ENCODE assay signal across 12 cellular contexts in genomic region chr2:68824831-68825230, GRCh38. TPM values are rescaled to one million over a fixed set of nuclear protein-coding genes. Genes with fewer than 3 reads are reported as not detected.
DNase-seq lines count a peak whose midpoint lies in the region; TF ChIP-seq lines count a peak whose summit lies in the region.
"Had no signal": no experiment of that assay in that cellular context is flagged by ENCODE, and none has a peak within 500 bp of the region (broad histone marks: within the 10 kb centered on the region; RNA-seq: fewer than 3 reads in every experiment).

No MANE protein-coding gene starts in this region.

- BruUV-seq in Caco-2 (replicated peaks; lab: Mats Ljungman, UMichigan), result no TSS peak

- peaks cover 94% of the 10 kb centered on the region for H3K79me2 ChIP-seq in OCI-LY3 (ENCODE audit: low read length)

- POLR2A ChIA-PET in activated CD4-positive, alpha-beta memory T cell treated with anti-CD3 and anti-CD28 coated beads for 36 hours (lab: Charles Lee), result no interaction called here
- POLR2A ChIA-PET in activated CD4-positive, alpha-beta memory T cell treated with anti-CD3 and anti-CD28 coated beads, Interleukin-2, amount 10 ng/mL, durations not matched to agents 7 days and 5 days (lab: Charles Lee), result interaction anchor here (1.4 kb wide), 1 partner anchor 59 kb away, joined by 3 read pairs; no protein-coding TSS in a partner anchor
- POLR2A ChIA-PET in Caco-2 (lab: Charles Lee), result no interaction called here

- H3K36me3 Mint-ChIP-seq in activated CD4-positive, alpha-beta memory T cell treated with anti-CD3 and anti-CD28 coated beads for 36 hours, result peaks cover 43% of the 10 kb centered on the region
- H3K36me3 Mint-ChIP-seq in activated CD4-positive, alpha-beta memory T cell treated with anti-CD3 and anti-CD28 coated beads, Interleukin-2, amount 10 ng/mL, durations not matched to agents 7 days and 5 days (ENCODE audit: low read depth), result peaks cover 85% of the 10 kb centered on the region
- no peaks in the 10 kb centered on the region for H3K36me3 Mint-ChIP-seq in Caco-2 (ENCODE audit: insufficient read depth, unreplicated experiment)

- H3K27me3 Mint-ChIP-seq in activated CD4-positive, alpha-beta memory T cell treated with anti-CD3 and anti-CD28 coated beads for 36 hours, result no peaks in the 10 kb centered on the region
- no peaks in the 10 kb centered on the region for H3K27me3 Mint-ChIP-seq in activated CD4-positive, alpha-beta memory T cell treated with anti-CD3 and anti-CD28 coated beads, Interleukin-2, amount 10 ng/mL, durations not matched to agents 7 days and 5 days
- peaks cover 4% of the 10 kb centered on the region for H3K27me3 Mint-ChIP-seq in Caco-2 (ENCODE audit: insufficient read depth, unreplicated experiment)

- H3K27me3 ChIP-seq in OCI-LY3 (ENCODE audit: low read depth, low read length) (no peaks in the 10 kb centered on the region), spleen (replicated peaks in 1 of 7) (no peaks in the 10 kb centered on the region), Caco-2 (replicated peaks; ENCODE audit: control insufficient read depth, insufficient read depth, low read length) (no peaks in the 10 kb centered on the region)

- H3K4me1 Mint-ChIP-seq in activated CD4-positive, alpha-beta memory T cell treated with anti-CD3 and anti-CD28 coated beads for 36 hours (ENCODE audit: low read depth), result peaks cover 31% of the 10 kb centered on the region
- peaks cover 33% of the 10 kb centered on the region for H3K4me1 Mint-ChIP-seq in activated CD4-positive, alpha-beta memory T cell treated with anti-CD3 and anti-CD28 coated beads, Interleukin-2, amount 10 ng/mL, durations not matched to agents 7 days and 5 days
- H3K4me1 Mint-ChIP-seq in Caco-2 (ENCODE audit: low read depth, unreplicated experiment), result peaks cover 10% of the 10 kb centered on the region

- intact Hi-C loops in activated CD4-positive, alpha-beta memory T cell treated with anti-CD3 and anti-CD28 coated beads for 36 hours (cut with micrococcal nuclease), result no loop called here
- intact Hi-C loops in spleen (cut with DNase I; ENCODE audit: low total_unique reads), result loop anchor here (10.0 kb wide), 1 partner anchor 50 kb away; no protein-coding TSS in a partner anchor
- intact Hi-C loops in Caco-2 (cut with micrococcal nuclease; ENCODE audit: unreplicated experiment), result no loop called here

- no peaks in the 10 kb centered on the region for H3K9me3 Mint-ChIP-seq in activated CD4-positive, alpha-beta memory T cell treated with anti-CD3 and anti-CD28 coated beads for 36 hours
- no peaks in the 10 kb centered on the region for H3K9me3 Mint-ChIP-seq in activated CD4-positive, alpha-beta memory T cell treated with anti-CD3 and anti-CD28 coated beads, Interleukin-2, amount 10 ng/mL, durations not matched to agents 7 days and 5 days
- H3K9me3 Mint-ChIP-seq in Caco-2 (ENCODE audit: unreplicated experiment), result no peaks in the 10 kb centered on the region

- H3K4me2 ChIP-seq in OCI-LY3 (ENCODE audit: low read length), result no peak overlapping the region

- CTCF ChIA-PET in activated CD4-positive, alpha-beta memory T cell treated with anti-CD3 and anti-CD28 coated beads for 36 hours (lab: Charles Lee), result no interaction called here
- CTCF ChIA-PET in activated CD4-positive, alpha-beta memory T cell treated with anti-CD3 and anti-CD28 coated beads, Interleukin-2, amount 10 ng/mL, durations not matched to agents 7 days and 5 days (lab: Charles Lee), result interaction anchor here (0.7 kb wide), 1 partner anchor 80 kb away, joined by 3 read pairs; no protein-coding TSS in a partner anchor
- CTCF ChIA-PET in Caco-2 (lab: Charles Lee), result no interaction called here

- H3K4me3 Mint-ChIP-seq in activated CD4-positive, alpha-beta memory T cell treated with anti-CD3 and anti-CD28 coated beads for 36 hours, result no peak overlapping the region
- no peak overlapping the region for H3K4me3 Mint-ChIP-seq in activated CD4-positive, alpha-beta memory T cell treated with anti-CD3 and anti-CD28 coated beads, Interleukin-2, amount 10 ng/mL, durations not matched to agents 7 days and 5 days
- H3K4me3 Mint-ChIP-seq in Caco-2 (ENCODE audit: unreplicated experiment), result no peak overlapping the region

- no peak overlapping the region for H3K4me3 ChIP-seq in OCI-LY3 (ENCODE audit: low read length)
- no peak overlapping the region for H3K4me3 ChIP-seq in spleen
- H3K4me3 ChIP-seq in Caco-2 (ENCODE audit: low read depth, low read length), result no peak overlapping the region
- H3K4me3 ChIP-seq: K562 had no signal

- 74 to 89% (median 82%) methylated on average over 2 of the region's 2 CpGs for WGBS in spleen, 5 donors

- H3K27ac ChIP-seq in OCI-LY3 (ENCODE audit: low read length), result peak overlapping the region; percentile 17; the same call in 1 of the 2 replicates
- H3K27ac ChIP-seq in spleen, result peak overlapping the region in 5 of 8 donors; percentile 5 to 92 (median 49)

- H3K9me3 ChIP-seq in OCI-LY3 (ENCODE audit: insufficient read depth, low read length) (no peaks in the 10 kb centered on the region), spleen (no peaks in the 10 kb centered on the region), Caco-2 (no peaks in the 10 kb centered on the region)

- peaks cover 79% of the 10 kb centered on the region for H4K20me1 ChIP-seq in OCI-LY3 (ENCODE audit: insufficient read depth, low read length)

- H3K27ac Mint-ChIP-seq in activated CD4-positive, alpha-beta memory T cell treated with anti-CD3 and anti-CD28 coated beads for 36 hours, result peak overlapping the region; percentile 69
- no peak overlapping the region for H3K27ac Mint-ChIP-seq in activated CD4-positive, alpha-beta memory T cell treated with anti-CD3 and anti-CD28 coated beads, Interleukin-2, amount 10 ng/mL, durations not matched to agents 7 days and 5 days
- H3K27ac Mint-ChIP-seq in Caco-2 (ENCODE audit: unreplicated experiment), result no peak overlapping the region

- no peak overlapping the region for H2AFZ ChIP-seq in OCI-LY3 (ENCODE audit: low read depth, low read length)

- H3K4me1 ChIP-seq in OCI-LY3 (ENCODE audit: low read length) (peaks cover 71% of the 10 kb centered on the region), spleen (peaks cover 16 to 76% (median 33%) of the 10 kb centered on the region in 6 donors), Caco-2 (peaks cover 5% of the 10 kb centered on the region; the same call in 1 of the 2 replicates)

- TF ChIP-seq POLR2A in spleen (IDR thresholded peaks at IDR 0.05), result no peak

- H3K36me3 ChIP-seq in OCI-LY3 (replicated peaks; ENCODE audit: low read depth, low read length), result peaks cover 79% of the 10 kb centered on the region
- H3K36me3 ChIP-seq in spleen, result peaks cover 6 to 86% (median 71%) of the 10 kb centered on the region in 6 donors
- H3K36me3 ChIP-seq in Caco-2 (ENCODE audit: control insufficient read depth, insufficient read depth, low read length), result no peaks in the 10 kb centered on the region

- TF ChIP-seq CTCF in OCI-LY3 (IDR thresholded peaks at IDR 0.05; ENCODE audit: low read depth, low read length) (no peak), spleen (IDR thresholded peaks at IDR 0.05 in 8 of 11, conservative IDR thresholded peaks at IDR 0.05 in 3 of 11) (no peak), Caco-2 (IDR thresholded peaks at IDR 0.05; ENCODE audit: insufficient read depth in 1 of 2, low read depth in 1 of 2, low read length in 1 of 2, severe bottlenecking in 1 of 2, unreplicated experiment in 1 of 2) (no peak)

- no peak overlapping the region for H3K9ac ChIP-seq in OCI-LY3 (ENCODE audit: low read length)

- no peak for DNase-seq in activated CD4-positive, alpha-beta memory T cell treated with anti-CD3 and anti-CD28 coated beads for 36 hours
- no peak for DNase-seq in activated CD4-positive, alpha-beta memory T cell treated with anti-CD3 and anti-CD28 coated beads, Interleukin-2, amount 10 ng/mL, durations not matched to agents 7 days and 5 days
- DNase-seq in dermis microvascular lymphatic vessel endothelial cell (ENCODE audit: low read depth in 2 of 2) (peak; percentile 30 to 48), spleen (no peak), Caco-2 (no peak), NCI-H1436 (lab: John Stamatoyannopoulos, UW) (no peak), C1 segment of cervical spinal cord (lab: John Stamatoyannopoulos, UW) (no peak)
- DNase-seq: activated naive CD4-positive, alpha-beta T cell treated with anti-CD3 and anti-CD28 coated beads, Interleukin-2, amount 50 U/mL, for 16 hours; stimulated activated CD4-positive, alpha-beta T cell treated with anti-CD3 and anti-CD28 coated beads, Interleukin-12 subunit alpha, Interleukin-12 subunit beta, amount 100 ng/mL, for 4 hours had no signal

RNA-seq across cellular contexts. Expression of gene BMP10, which starts 46.4 kb away (rescaled TPM):
- total RNA-seq in activated CD4-positive, alpha-beta memory T cell treated with anti-CD3 and anti-CD28 coated beads for 36 hours, result not detected
- total RNA-seq in activated CD4-positive, alpha-beta memory T cell treated with anti-CD3 and anti-CD28 coated beads, Interleukin-2, amount 10 ng/mL, durations not matched to agents 7 days and 5 days, result under 1 TPM in 1 of 2 experiments, not detected in 1; 0.18 TPM
- not detected in 2 replicates for total RNA-seq in dermis microvascular lymphatic vessel endothelial cell
- not detected for total RNA-seq in spleen
- polyA plus RNA-seq in spleen, result not detected
- not detected in 2 replicates for total RNA-seq in Caco-2 (2022)
- polyA plus RNA-seq: neural cell had no signal

Comparison
In these comparisons a context has a peak if more than half of its experiments do, and no peak if none do; other contexts are left out.
1. DNase-seq: peak in dermis microvascular lymphatic vessel endothelial cell (2 of 2); none in activated CD4-positive, alpha-beta memory T cell treated with anti-CD3 and anti-CD28 coated beads for 36 hours (single experiment), activated CD4-positive, alpha-beta memory T cell treated with anti-CD3 and anti-CD28 coated beads, Interleukin-2, amount 10 ng/mL, durations not matched to agents 7 days and 5 days (single experiment), spleen (single experiment), Caco-2 (0 of 2), NCI-H1436 (single experiment) and C1 segment of cervical spinal cord (0 of 14).